21 cellular contexts compared by ENCODE assay signal in genomic region chr2:23745068-23745725, GRCh38.
DNase-seq lines count a peak whose midpoint lies in the region; ATAC-seq, FAIRE-seq and TF ChIP-seq lines count a peak whose summit lies in the region.
"Had no signal": no experiment of that assay in that cellular context is flagged by ENCODE, and none has a peak within 500 bp of the region (broad histone marks: within the 10 kb centered on the region; RNA-seq: fewer than 3 reads in every experiment).

No MANE protein-coding gene starts in this region.

- H3K9me3 Mint-ChIP-seq in nephron progenitor cell = peaks cover 4% of the 10 kb centered on the region
- H3K9me3 Mint-ChIP-seq in activated naive CD4-positive, alpha-beta T cell treated with anti-CD3 and anti-CD28 coated beads, Interleukin-2, amount 50 U/mL, for 72 hours = no peaks in the 10 kb centered on the region
- H3K9me3 Mint-ChIP-seq: activated CD4-positive, alpha-beta T cell treated with anti-CD3 and anti-CD28 coated beads, Interleukin-2, amount 10 ng/mL, durations not matched to agents 7 days and 5 days had no signal

- H3K27ac ChIP-seq in lower lobe of right lung (no peak overlapping the region), small intestine (ENCODE audit: low read depth in 1 of 2, low read length in 1 of 2) (no peak overlapping the region)
- H3K27ac ChIP-seq: ascending aorta, Peyer's patch, skin epidermis had no signal

- TF ChIP-seq POLR2A in GM12891 (IDR thresholded peaks at IDR 0.05; ENCODE audit: low read depth, low read length) = no peak

- WGBS in small intestine, 3 donors = 90 to 93% (median 91%) methylated on average over 8 of the region's 8 CpGs

- ATAC-seq in GM21737 (IDR thresholded peaks at IDR 0.05; ENCODE audit: unreplicated experiment) (peak; percentile 17), lower lobe of right lung (no peak)
- ATAC-seq in activated naive CD4-positive, alpha-beta T cell treated with anti-CD3 and anti-CD28 coated beads, Interleukin-2, amount 50 U/mL, for 72 hours = no peak

- H3K9me3 ChIP-seq in lower lobe of right lung (no peaks in the 10 kb centered on the region), small intestine (ENCODE audit: control insufficient read depth, low read depth) (no peaks in the 10 kb centered on the region)
- H3K9me3 ChIP-seq: ascending aorta, mucosa of descending colon, Peyer's patch, suprapubic skin had no signal

- H3K27me3 ChIP-seq in lower lobe of right lung (ENCODE audit: low read depth) (no peaks in the 10 kb centered on the region), small intestine (ENCODE audit: control insufficient read depth in 2 of 2, insufficient read depth in 2 of 2, low read length in 2 of 2) (no peaks in the 10 kb centered on the region)
- H3K27me3 ChIP-seq: ascending aorta, Peyer's patch, suprapubic skin had no signal

- peaks cover 13% of the 10 kb centered on the region for H3K4me1 Mint-ChIP-seq in nephron progenitor cell
- H3K4me1 Mint-ChIP-seq: activated CD4-positive, alpha-beta T cell treated with anti-CD3 and anti-CD28 coated beads, Interleukin-2, amount 10 ng/mL, durations not matched to agents 7 days and 5 days had no signal

- intact Hi-C loops in lower lobe of right lung (cut with DNase I) = no loop called here

- H3K4me3 Mint-ChIP-seq in nephron progenitor cell = no peak overlapping the region
- H3K4me3 Mint-ChIP-seq: activated CD4-positive, alpha-beta T cell treated with anti-CD3 and anti-CD28 coated beads, Interleukin-2, amount 10 ng/mL, durations not matched to agents 7 days and 5 days had no signal

- H3K4me1 ChIP-seq in lower lobe of right lung (peaks cover 8% of the 10 kb centered on the region), small intestine (ENCODE audit: control insufficient read depth in 2 of 2, insufficient read depth in 1 of 2, low read depth in 1 of 2, low read length in 1 of 2) (no peaks in the 10 kb centered on the region)
- H3K4me1 ChIP-seq: Peyer's patch had no signal

- TF ChIP-seq CTCF in nephron progenitor cell (IDR thresholded peaks at IDR 0.05) = no peak
- TF ChIP-seq CTCF in lower lobe of right lung (IDR thresholded peaks at IDR 0.05) = no peak

- H3K4me3 ChIP-seq in lower lobe of right lung = no peak overlapping the region
- no peak overlapping the region for H3K4me3 ChIP-seq in small intestine (ENCODE audit: low read depth in 1 of 2, low read length in 2 of 2)
- H3K4me3 ChIP-seq: ascending aorta, mucosa of descending colon, Peyer's patch, skin epidermis, suprapubic skin had no signal

- H3K36me3 ChIP-seq in lower lobe of right lung = no peaks in the 10 kb centered on the region
- H3K36me3 ChIP-seq in small intestine (ENCODE audit: control insufficient read depth in 2 of 2, insufficient read depth in 2 of 2, low read length in 2 of 2) = no peaks in the 10 kb centered on the region
- H3K36me3 ChIP-seq: Peyer's patch had no signal

- H3K27me3 Mint-ChIP-seq in nephron progenitor cell (ENCODE audit: low read depth, poor library complexity) = no peaks in the 10 kb centered on the region
- H3K27me3 Mint-ChIP-seq: activated CD4-positive, alpha-beta T cell treated with anti-CD3 and anti-CD28 coated beads, Interleukin-2, amount 10 ng/mL, durations not matched to agents 7 days and 5 days had no signal

- peak; percentile 51 for FAIRE-seq in GM12891 (lab: Jason Lieb, UNC)
- no peak for FAIRE-seq in small intestine (lab: Jason Lieb, UNC)
- FAIRE-seq: D721Med had no signal

- DNase-seq in GM12891 (ENCODE audit: insufficient read length, low spot score) (no peak), LHCN-M2 (ENCODE audit: low read depth) (peak; percentile 26), nephron progenitor cell (no peak), lower lobe of right lung (no peak), islet precursor cell (no peak), small intestine (no peak)
- no peak for DNase-seq in activated naive CD4-positive, alpha-beta T cell treated with anti-CD3 and anti-CD28 coated beads, Interleukin-2, amount 50 U/mL, for 72 hours (ENCODE audit: low spot score in 2 of 2)
- DNase-seq: activated CD4-positive, alpha-beta T cell treated with anti-CD3 and anti-CD28 coated beads, Interleukin-2, amount 10 ng/mL, durations not matched to agents 7 days and 5 days; activated naive CD4-positive, alpha-beta T cell treated with Interleukin-2 at 50 U/mL for 16 hours; GF-D8; NCI-H1092 treated with DMSO at 0.1 percent for 48 hours; NCI-H2227 treated with DMSO at 0.1 percent for 48 hours; Peyer's patch; stimulated activated CD4-positive, alpha-beta T cell treated with anti-CD3 and anti-CD28 coated beads, Interleukin-4, amount 100 ng/mL, for 4 hours; stimulated activated CD8-positive, alpha-beta memory T cell treated with anti-CD3 and anti-CD28 coated beads, Interleukin-4, amount 100 ng/mL, for 48 hours had no signal

- H3K36me3 Mint-ChIP-seq in nephron progenitor cell (ENCODE audit: low read depth) = peaks cover 21% of the 10 kb centered on the region
- H3K36me3 Mint-ChIP-seq in activated naive CD4-positive, alpha-beta T cell treated with anti-CD3 and anti-CD28 coated beads, Interleukin-2, amount 50 U/mL, for 72 hours = peaks cover 7 to 9% of the 10 kb centered on the region in 2 donors

- peak overlapping the region; percentile 70 for H3K27ac Mint-ChIP-seq in nephron progenitor cell
- no peak overlapping the region for H3K27ac Mint-ChIP-seq in activated naive CD4-positive, alpha-beta T cell treated with anti-CD3 and anti-CD28 coated beads, Interleukin-2, amount 50 U/mL, for 72 hours
- H3K27ac Mint-ChIP-seq: activated CD4-positive, alpha-beta T cell treated with anti-CD3 and anti-CD28 coated beads, Interleukin-2, amount 10 ng/mL, durations not matched to agents 7 days and 5 days had no signal

TF ChIP-seq in GM12891, 5 proteins besides CTCF, POLR2A, EP300 and RAD21:
- TF ChIP-seq TAF1 (IDR thresholded peaks at IDR 0.05; ENCODE audit: low read depth, low read length) = no peak
- TF ChIP-seq PAX5 (IDR thresholded peaks at IDR 0.05; ENCODE audit: insufficient read depth, low read length, severe bottlenecking) = no peak
- TF ChIP-seq POLR2AphosphoS5 (IDR thresholded peaks at IDR 0.05; ENCODE audit: low read depth, low read length) = no peak
- no peak for TF ChIP-seq POU2F2 (IDR thresholded peaks at IDR 0.05; ENCODE audit: low read depth, low read length)
- no peak for TF ChIP-seq SPI1 (IDR thresholded peaks at IDR 0.05; ENCODE audit: low read depth, low read length)
TF ChIP-seq in GM12891: peak in this region for 0.
